Comparison of ENCODE assay signal across 1 cellular context in the genomic region with DNA sequence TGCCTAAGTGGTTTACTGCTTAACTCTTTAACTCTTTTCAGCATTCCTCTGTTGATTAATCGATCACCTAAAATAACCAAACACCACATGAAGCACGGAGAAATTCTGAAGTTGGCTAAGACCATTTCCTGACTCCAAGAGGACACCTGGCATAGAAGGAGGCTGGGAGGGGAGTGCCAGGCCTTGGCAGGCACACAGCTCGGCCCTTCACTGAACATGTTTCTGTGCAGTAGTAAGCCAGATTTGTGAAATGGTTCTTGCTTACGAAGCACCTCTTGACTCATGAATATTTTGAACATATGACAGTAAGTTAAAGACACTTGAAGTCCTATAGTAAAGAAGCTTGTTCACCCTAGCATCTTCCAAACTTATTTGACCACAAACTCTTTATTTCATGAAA.
TF ChIP-seq lines count a peak whose summit lies in the region.

No MANE protein-coding gene starts in this region.

TF ChIP-seq in IMR-90, 13 proteins besides CTCF, POLR2A, EP300 and RAD21:
- TF ChIP-seq MXI1 (IDR thresholded peaks at IDR 0.05; ENCODE audit: borderline replicate concordance, low read depth, low read length) (no peak), RCOR1 (IDR thresholded peaks at IDR 0.05; ENCODE audit: insufficient replicate concordance, low read length) (no peak), CEBPB (IDR thresholded peaks at IDR 0.05; ENCODE audit: low read depth, low read length) (no peak), SMC3 (IDR thresholded peaks at IDR 0.05; ENCODE audit: low read depth, low read length) (no peak), MAFK (IDR thresholded peaks at IDR 0.05; ENCODE audit: low read depth, low read length) (no peak), FOS (IDR thresholded peaks at IDR 0.05; ENCODE audit: low read depth, low read length) (no peak), NFE2L2 (IDR thresholded peaks at IDR 0.05; ENCODE audit: low read depth, low read length) (no peak), RFX5 (IDR thresholded peaks at IDR 0.05; ENCODE audit: low read depth, low read length) (no peak), CHD1 (IDR thresholded peaks at IDR 0.05; ENCODE audit: low read depth, low read length) (no peak), MAZ (IDR thresholded peaks at IDR 0.05; ENCODE audit: borderline replicate concordance, low read depth, low read length) (no peak), BHLHE40 (IDR thresholded peaks at IDR 0.05; ENCODE audit: low read depth, low read length) (no peak)
- TF ChIP-seq, protein P1, sequence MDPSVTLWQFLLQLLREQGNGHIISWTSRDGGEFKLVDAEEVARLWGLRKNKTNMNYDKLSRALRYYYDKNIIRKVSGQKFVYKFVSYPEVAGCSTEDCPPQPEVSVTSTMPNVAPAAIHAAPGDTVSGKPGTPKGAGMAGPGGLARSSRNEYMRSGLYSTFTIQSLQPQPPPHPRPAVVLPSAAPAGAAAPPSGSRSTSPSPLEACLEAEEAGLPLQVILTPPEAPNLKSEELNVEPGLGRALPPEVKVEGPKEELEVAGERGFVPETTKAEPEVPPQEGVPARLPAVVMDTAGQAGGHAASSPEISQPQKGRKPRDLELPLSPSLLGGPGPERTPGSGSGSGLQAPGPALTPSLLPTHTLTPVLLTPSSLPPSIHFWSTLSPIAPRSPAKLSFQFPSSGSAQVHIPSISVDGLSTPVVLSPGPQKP (IDR thresholded peaks at IDR 0.05; ENCODE audit: borderline replicate concordance, low read depth, low read length) = no peak
- TF ChIP-seq, protein P2, sequence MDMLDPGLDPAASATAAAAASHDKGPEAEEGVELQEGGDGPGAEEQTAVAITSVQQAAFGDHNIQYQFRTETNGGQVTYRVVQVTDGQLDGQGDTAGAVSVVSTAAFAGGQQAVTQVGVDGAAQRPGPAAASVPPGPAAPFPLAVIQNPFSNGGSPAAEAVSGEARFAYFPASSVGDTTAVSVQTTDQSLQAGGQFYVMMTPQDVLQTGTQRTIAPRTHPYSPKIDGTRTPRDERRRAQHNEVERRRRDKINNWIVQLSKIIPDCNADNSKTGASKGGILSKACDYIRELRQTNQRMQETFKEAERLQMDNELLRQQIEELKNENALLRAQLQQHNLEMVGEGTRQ (IDR thresholded peaks at IDR 0.05; ENCODE audit: low read depth, low read length) = no peak
